In the genomic region with DNA sequence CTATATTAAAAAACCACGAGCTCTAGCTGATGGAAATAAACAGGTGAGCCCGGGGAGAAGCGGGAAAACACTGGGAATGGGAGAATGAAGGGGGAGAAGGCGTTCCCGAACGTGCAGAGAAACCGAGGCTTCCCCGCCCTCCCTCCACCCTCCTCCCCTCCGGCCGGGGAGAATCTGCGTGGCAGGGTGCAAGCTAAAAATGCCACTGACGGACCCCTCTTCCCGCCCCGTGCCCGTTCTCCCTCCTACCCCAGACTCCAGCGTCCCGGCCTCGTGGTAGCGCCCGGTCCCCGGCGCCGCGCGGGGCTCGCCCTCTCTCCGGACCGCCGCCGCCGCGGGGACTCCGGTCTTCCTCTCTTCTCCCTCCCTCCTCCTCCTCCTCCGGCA, we compare ENCODE assay signal across 8 cellular contexts.
DNase-seq lines count a peak whose midpoint lies in the region; ATAC-seq and TF ChIP-seq lines count a peak whose summit lies in the region.

No MANE protein-coding gene starts in this region.

- POLR2A ChIA-PET in activated CD4-positive, alpha-beta T cell treated with anti-CD3 and anti-CD28 coated beads for 36 hours (lab: Charles Lee), result no interaction called here
- POLR2A ChIA-PET in PC-9 (lab: Charles Lee; ENCODE audit: unreplicated experiment), result no interaction called here

- H3K36me3 Mint-ChIP-seq in activated CD4-positive, alpha-beta T cell treated with anti-CD3 and anti-CD28 coated beads for 36 hours (ENCODE audit: low read depth), result peaks cover 2% of the 10 kb centered on the region

- no peaks in the 10 kb centered on the region for H3K27me3 Mint-ChIP-seq in activated CD4-positive, alpha-beta T cell treated with anti-CD3 and anti-CD28 coated beads for 36 hours

- H3K36me3 ChIP-seq in PC-9 (ENCODE audit: low read depth), result no peaks in the 10 kb centered on the region
- no peaks in the 10 kb centered on the region for H3K36me3 ChIP-seq in esophagus (ENCODE audit: control insufficient read depth in 2 of 2, insufficient read depth in 2 of 2, low read length in 1 of 2)

- H3K4me1 Mint-ChIP-seq in activated CD4-positive, alpha-beta T cell treated with anti-CD3 and anti-CD28 coated beads for 36 hours, result peaks cover 59% of the 10 kb centered on the region

- intact Hi-C loops in activated CD4-positive, alpha-beta T cell treated with anti-CD3 and anti-CD28 coated beads for 36 hours (cut with DNase I, micrococcal nuclease), result loop anchor here (2.0 to 10.0 kb wide), 9 partner anchors 64 to 1472 kb away; partner anchors contain the start of genes AK4 (in 1 of the 2), LEPR (in 1 of the 2), LEPROT (in 1 of the 2) and PGM1 (in 1 of the 2)
- intact Hi-C loops in PC-9 (cut with micrococcal nuclease; ENCODE audit: unreplicated experiment), result loop anchor here (2.0 to 10.0 kb wide), 6 partner anchors 81 to 888 kb away; partner anchors contain the start of genes AK4 and RAVER2

- H3K27ac Mint-ChIP-seq in activated CD4-positive, alpha-beta T cell treated with anti-CD3 and anti-CD28 coated beads for 36 hours, result peak overlapping the region; percentile 80

- WGBS in esophagus, 2 donors, result 1% methylated on average over 27 to 34 of the region's 34 CpGs

- TF ChIP-seq CTCF in PC-9 (conservative IDR thresholded peaks at IDR 0.05) (no peak), omental fat pad (IDR thresholded peaks at IDR 0.05) (no peak)

- H3K4me1 ChIP-seq in PC-9 (replicated peaks; ENCODE audit: insufficient read depth), result peaks cover 13% of the 10 kb centered on the region; the same call in 1 of the 2 replicates
- no peaks in the 10 kb centered on the region for H3K4me1 ChIP-seq in esophagus (ENCODE audit: control insufficient read depth in 2 of 2, insufficient read depth in 2 of 2, low read length in 1 of 2)

- H2AFZ ChIP-seq in PC-9, result peak overlapping the region; percentile 86

- BruUV-seq in PC-9 (replicated peaks; lab: Mats Ljungman, UMichigan), result no TSS peak

- H3K27ac ChIP-seq in PC-9, result no peak overlapping the region
- H3K27ac ChIP-seq in esophagus (ENCODE audit: low read depth in 2 of 2, low read length in 1 of 2), result peak overlapping the region; percentile 95 to 98

- DNase-seq in activated CD4-positive, alpha-beta T cell treated with anti-CD3 and anti-CD28 coated beads for 36 hours, result no peak
- no peak for DNase-seq in activated CD4-positive, alpha-beta T cell treated with anti-CD3 and anti-CD28 coated beads, Interleukin-2, amount 50 U/mL, for 48 hours
- DNase-seq in PC-9 (no peak), omental fat pad (ENCODE audit: low spot score) (no peak), NCI-H226 (no peak), DMS79 treated with DMSO at 0.1 percent for 48 hours (lab: John Stamatoyannopoulos, UW) (no peak)

- no peaks in the 10 kb centered on the region for H3K9me2 ChIP-seq in PC-9 (ENCODE audit: insufficient read depth)

- no peaks in the 10 kb centered on the region for H4K20me1 ChIP-seq in PC-9 (ENCODE audit: insufficient read depth)

- no peaks in the 10 kb centered on the region for H3K9me3 Mint-ChIP-seq in activated CD4-positive, alpha-beta T cell treated with anti-CD3 and anti-CD28 coated beads for 36 hours (ENCODE audit: low read depth)

- H3K79me2 ChIP-seq in PC-9 (ENCODE audit: low read depth), result no peaks in the 10 kb centered on the region

- CTCF ChIA-PET in activated CD4-positive, alpha-beta T cell treated with anti-CD3 and anti-CD28 coated beads for 36 hours (lab: Charles Lee), result interaction anchor here (0.6 to 4.9 kb wide), 3 partner anchors 9 to 698 kb away, joined by 3 to 70 read pairs (median 3); no protein-coding TSS in a partner anchor
- CTCF ChIA-PET in PC-9 (lab: Charles Lee), result interaction anchor here (0.9 kb wide), 1 partner anchor 393 kb away, joined by 3 read pairs; no protein-coding TSS in a partner anchor

- H3K27me3 ChIP-seq in PC-9 (ENCODE audit: insufficient read depth, low read depth) (no peaks in the 10 kb centered on the region), esophagus (ENCODE audit: control insufficient read depth in 1 of 2, insufficient read depth in 2 of 2, low read length in 2 of 2) (no peaks in the 10 kb centered on the region)

- no peaks in the 10 kb centered on the region for H3K9me3 ChIP-seq in PC-9 (ENCODE audit: insufficient read depth, low read depth)
- no peaks in the 10 kb centered on the region for H3K9me3 ChIP-seq in esophagus (ENCODE audit: control insufficient read depth in 2 of 2, insufficient read depth in 1 of 2, low read depth in 1 of 2, low read length in 1 of 2)

- no peak for ATAC-seq in activated CD4-positive, alpha-beta T cell treated with anti-CD3 and anti-CD28 coated beads for 36 hours
- peak; percentile 21 for ATAC-seq in omental fat pad (ENCODE audit: low FRiP score)
- no peak for ATAC-seq in HG03108 (IDR thresholded peaks at IDR 0.05; ENCODE audit: unreplicated experiment)

- peak overlapping the region; percentile 83 for H3K4me2 ChIP-seq in PC-9

- H3K4me3 ChIP-seq in PC-9 (peak overlapping the region; percentile 79), esophagus (ENCODE audit: low read depth in 1 of 2, low read length in 2 of 2) (peak overlapping the region; percentile 71 to 80)

- H3F3A ChIP-seq in PC-9 (ENCODE audit: insufficient read depth, low read depth), result peaks cover 3% of the 10 kb centered on the region; the same call in 1 of the 2 replicates

- peak overlapping the region; percentile 83 for H3K4me3 Mint-ChIP-seq in activated CD4-positive, alpha-beta T cell treated with anti-CD3 and anti-CD28 coated beads for 36 hours
